ENCODE assay signal across 9 cellular contexts in the genomic region with DNA sequence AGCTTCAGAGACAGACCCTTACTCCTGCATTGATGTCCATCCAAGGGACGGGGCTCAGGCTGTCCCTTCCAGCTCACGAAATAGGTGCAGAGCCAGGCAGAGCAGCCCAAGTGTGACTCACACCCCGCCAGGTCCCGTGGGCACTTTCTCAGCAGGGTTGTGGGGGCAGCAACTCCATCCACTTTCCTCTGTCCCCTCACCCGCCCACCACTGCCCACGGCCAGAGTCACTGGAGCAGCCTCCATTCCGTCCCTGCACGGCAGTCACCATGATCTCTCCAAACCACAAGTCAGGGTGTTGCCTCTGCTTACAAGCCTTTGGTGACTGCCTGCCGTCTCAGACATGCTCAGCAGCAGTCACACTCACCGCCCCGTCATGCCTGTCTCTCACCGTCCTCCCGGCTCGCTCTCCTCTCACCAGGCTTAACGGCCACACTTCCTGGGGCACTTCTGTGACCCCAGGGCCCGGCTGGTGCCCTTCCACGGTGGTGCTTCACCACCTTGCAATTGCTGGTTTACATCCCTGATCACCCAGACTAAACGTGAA. TPM values are rescaled to one million over a fixed set of nuclear protein-coding genes. Genes with fewer than 3 reads are reported as not detected.
A peak's percentile ranks its signal among the peaks of the same experiment; 100 is the strongest.
DNase-seq lines count a peak whose midpoint lies in the region; ATAC-seq and TF ChIP-seq lines count a peak whose summit lies in the region.
"Had no signal": no experiment of that assay in that cellular context is flagged by ENCODE, and none has a peak within 500 bp of the region (broad histone marks: within the 10 kb centered on the region; RNA-seq: fewer than 3 reads in every experiment).

No MANE protein-coding gene starts in this region.

- H3K36me3 ChIP-seq in MG63, result no peaks in the 10 kb centered on the region
- H3K36me3 ChIP-seq in left lung, result no peaks in the 10 kb centered on the region

- DNase-seq in MG63, result peak; percentile 59
- DNase-seq in activated T-cell treated with anti-CD3 and anti-CD28 coated beads, Interleukin-2, amount 50 U/mL, for 1 hour, result peak; percentile 61
- DNase-seq in iris pigment epithelial cell (ENCODE audit: low read depth), result peak; percentile 45
- DNase-seq in stimulated activated CD4-positive, alpha-beta T cell treated with anti-CD3 and anti-CD28 coated beads, TNF-alpha, amount 100 ng/mL, for 48 hours (ENCODE audit: low read depth in 3 of 3), result peak; percentile 30 to 54 (median 46)
- no peak for DNase-seq in kidney glomerular epithelial cell (lab: John Stamatoyannopoulos, UW)
- DNase-seq in left lung, result no peak

- no peak overlapping the region for H3K4me3 ChIP-seq in MG63
- H3K4me3 ChIP-seq in left lung, result no peak overlapping the region
- H3K4me3 ChIP-seq: SK-N-MC had no signal

- no peak overlapping the region for H3K27ac ChIP-seq in left lung
- H3K27ac ChIP-seq: SK-N-MC had no signal

- no peak for TF ChIP-seq CTCF in left lung (IDR thresholded peaks at IDR 0.05)

- H3K27me3 ChIP-seq in MG63, result no peaks in the 10 kb centered on the region
- H3K27me3 ChIP-seq in left lung, result no peaks in the 10 kb centered on the region

- H3K9me3 ChIP-seq in MG63 (no peaks in the 10 kb centered on the region), left lung (no peaks in the 10 kb centered on the region)

- peaks cover 0 to 3% of the 10 kb centered on the region in 2 donors for H3K4me1 ChIP-seq in left lung

- intact Hi-C loops in left lung (cut with DNase I), result no loop called here

- ATAC-seq in left lung (no peak), GM21381 (IDR thresholded peaks at IDR 0.05; ENCODE audit: unreplicated experiment) (no peak), HG03045 (IDR thresholded peaks at IDR 0.05; ENCODE audit: unreplicated experiment) (no peak)

RNA-seq across cellular contexts. Expression of gene CALML3, which starts 39.3 kb away (rescaled TPM):
- total RNA-seq in MG63 (2014; rRNA removed; shearing (Covaris generic); ENCODE audit: low replicate concordance), result not detected in 2 replicates
- total RNA-seq in left lung, result not detected

Comparison
In these comparisons a context has a peak if more than half of its experiments do, and no peak if none do; other contexts are left out.
1. DNase-seq: peak in MG63 (single experiment), activated T-cell treated with anti-CD3 and anti-CD28 coated beads, Interleukin-2, amount 50 U/mL, for 1 hour (single experiment), iris pigment epithelial cell (single experiment) and stimulated activated CD4-positive, alpha-beta T cell treated with anti-CD3 and anti-CD28 coated beads, TNF-alpha, amount 100 ng/mL, for 48 hours (3 of 3); none in kidney glomerular epithelial cell (single experiment) and left lung (0 of 2).